22 cellular contexts compared by ENCODE assay signal in the genomic region with DNA sequence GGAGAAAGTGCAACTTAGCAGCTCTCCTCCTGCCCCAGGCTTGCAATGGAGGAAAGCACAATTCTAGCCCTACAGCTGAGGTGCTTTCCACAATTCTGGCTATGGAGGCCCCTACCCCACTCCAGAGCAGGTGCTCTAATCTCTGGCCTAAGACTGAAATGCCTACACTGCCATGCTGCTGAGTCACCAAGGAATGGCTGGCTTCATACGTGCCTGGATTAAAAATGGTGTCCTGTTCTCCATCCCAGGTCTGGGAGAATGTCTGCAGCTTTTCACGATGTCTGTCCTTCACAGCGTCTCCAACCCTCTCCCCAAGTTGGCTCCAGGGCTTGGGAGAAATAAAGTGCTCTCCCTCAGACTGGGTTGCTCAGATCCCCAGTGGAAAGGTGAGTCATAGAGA. TPM values are rescaled to one million over a fixed set of nuclear protein-coding genes. Genes with fewer than 3 reads are reported as not detected.
DNase-seq lines count a peak whose midpoint lies in the region; ATAC-seq and TF ChIP-seq lines count a peak whose summit lies in the region.
"Had no signal": no experiment of that assay in that cellular context is flagged by ENCODE, and none has a peak within 500 bp of the region (broad histone marks: within the 10 kb centered on the region; RNA-seq: fewer than 3 reads in every experiment).

No MANE protein-coding gene starts in this region.

- H2BK12ac ChIP-seq in trophoblast cell (ENCODE audit: low read length): no peak overlapping the region

- peaks cover 0 to 16% (median 0%) of the 10 kb centered on the region in 3 donors for H3K36me3 Mint-ChIP-seq in CD8-positive, alpha-beta memory T cell

- in situ Hi-C loops in IMR-90 (cut with MboI; ENCODE audit: low sequenced_read_pairs): no loop called here

- no peak for TF ChIP-seq RAD21 in IMR-90 (IDR thresholded peaks at IDR 0.05; ENCODE audit: low read length)

- peaks cover 6% of the 10 kb centered on the region for H3K36me3 ChIP-seq in IMR-90 (ENCODE audit: control insufficient read depth, insufficient read depth, low read length)
- peaks cover 2 to 7% of the 10 kb centered on the region in 2 experiments for H3K36me3 ChIP-seq in trophoblast cell (ENCODE audit: control insufficient read depth in 1 of 2, insufficient read depth in 2 of 2, low read length in 2 of 2)
- H3K36me3 ChIP-seq in PC-3 (ENCODE audit: low read depth, low read length): peaks cover 33% of the 10 kb centered on the region
- no peaks in the 10 kb centered on the region for H3K36me3 ChIP-seq in CD8-positive, alpha-beta memory T cell (ENCODE audit: insufficient read depth, low read length)

- dilution Hi-C loops in IMR-90 (cut with HindIII; ENCODE audit: low sequenced_read_pairs, unreplicated experiment): no loop called here

- H2BK15ac ChIP-seq in IMR-90 (ENCODE audit: low read depth, low read length): no peak overlapping the region

- H2AK5ac ChIP-seq in IMR-90 (ENCODE audit: low read depth, low read length): no peak overlapping the region
- no peak overlapping the region for H2AK5ac ChIP-seq in trophoblast cell (ENCODE audit: low read length)

- no peak for TF ChIP-seq POLR2A in IMR-90 (IDR thresholded peaks at IDR 0.05; ENCODE audit: low read depth, low read length)

- no peaks in the 10 kb centered on the region for H3K27me3 ChIP-seq in IMR-90 (ENCODE audit: control insufficient read depth, insufficient read depth, low read length)
- H3K27me3 ChIP-seq in trophoblast cell (ENCODE audit: insufficient read depth, low read length): no peaks in the 10 kb centered on the region
- no peaks in the 10 kb centered on the region for H3K27me3 ChIP-seq in PC-3 (ENCODE audit: low read length)
- no peaks in the 10 kb centered on the region for H3K27me3 ChIP-seq in CD8-positive, alpha-beta memory T cell (ENCODE audit: insufficient read depth, low read length, poor library complexity, severe bottlenecking)
- H3K27me3 ChIP-seq: BLaER1 treated with 17β-estradiol and CSF1 and Interleukin-3, amounts not matched to agents 10 nM and 100 nM had no signal

- H4K20me1 ChIP-seq in IMR-90 (ENCODE audit: insufficient read depth, low read length): no peaks in the 10 kb centered on the region
- no peaks in the 10 kb centered on the region for H4K20me1 ChIP-seq in PC-3 (ENCODE audit: low read length)
- H4K20me1 ChIP-seq: BLaER1 treated with 17β-estradiol and CSF1 and Interleukin-3, amounts not matched to agents 10 nM and 100 nM had no signal

- H3K4me3 Mint-ChIP-seq in CD8-positive, alpha-beta memory T cell: no peak overlapping the region
- H3K4me3 Mint-ChIP-seq: CD4-positive, alpha-beta T cell had no signal

- H3K27ac Mint-ChIP-seq in CD8-positive, alpha-beta memory T cell: no peak overlapping the region
- H3K27ac Mint-ChIP-seq: CD4-positive, alpha-beta T cell had no signal

- H4K8ac ChIP-seq in IMR-90 (ENCODE audit: low read depth in 2 of 2, low read length in 2 of 2) (no peak overlapping the region), trophoblast cell (ENCODE audit: low read depth, low read length) (no peak overlapping the region)

- no peak overlapping the region for H2AK9ac ChIP-seq in IMR-90 (replicated peaks; ENCODE audit: low read depth, low read length, poor library complexity)

- H3K23ac ChIP-seq in IMR-90 (ENCODE audit: low read depth, low read length): no peak overlapping the region
- H3K23ac ChIP-seq in trophoblast cell (ENCODE audit: low read length): no peak overlapping the region

- no peaks in the 10 kb centered on the region for H3K4me1 Mint-ChIP-seq in CD8-positive, alpha-beta memory T cell

- H3K9me3 Mint-ChIP-seq in CD8-positive, alpha-beta memory T cell: peaks cover 15 to 37% (median 33%) of the 10 kb centered on the region in 5 donors

- H2BK5ac ChIP-seq in IMR-90 (ENCODE audit: low read depth, low read length, poor library complexity, severe bottlenecking) (no peak overlapping the region), trophoblast cell (ENCODE audit: low read depth, low read length, poor library complexity) (no peak overlapping the region)

- BruUV-seq in IMR-90 (replicated peaks; lab: Mats Ljungman, UMichigan) (no TSS peak), PC-3 (replicated peaks; lab: Mats Ljungman, UMichigan) (no TSS peak)

- H2BK120ac ChIP-seq in IMR-90 (ENCODE audit: low read depth, low read length) (no peak overlapping the region), trophoblast cell (ENCODE audit: insufficient read depth, low read length, poor library complexity) (no peak overlapping the region)

- DNase-seq in IMR-90 (peak; percentile 4), amniotic epithelial cell (ENCODE audit: low read depth) (peak; percentile 54), iris pigment epithelial cell (ENCODE audit: low read depth) (peak; percentile 51), trophoblast cell (peak; percentile 4 to 6), left colon (no peak), PC-3 (no peak)
- no peak for DNase-seq in CD8-positive, alpha-beta memory T cell
- DNase-seq in stimulated activated CD4-positive, alpha-beta T cell treated with anti-CD3 and anti-CD28 coated beads, Interleukin-4, amount 100 ng/mL, for 24 hours: no peak
- DNase-seq: AML-193; Caco-2; CD4-positive, alpha-beta T cell; GF-D8; HCEC 1CT; KG1; NCI-H1105; NCI-H2029; NCI-H446 treated with DMSO at 0.1 percent for 48 hours; NCI-H526; Right ventricle myocardium superior; RPMI8226 had no signal

- no peaks in the 10 kb centered on the region for H3K79me2 ChIP-seq in trophoblast cell (ENCODE audit: control insufficient read depth, insufficient read depth, low read length, poor library complexity)
- peaks cover 23% of the 10 kb centered on the region for H3K79me2 ChIP-seq in PC-3 (ENCODE audit: low read length)

- no peak overlapping the region for H3K4me3 ChIP-seq in IMR-90 (ENCODE audit: insufficient read depth, low read depth, low read length)
- H3K4me3 ChIP-seq in trophoblast cell (ENCODE audit: low read depth, low read length): no peak overlapping the region
- no peak overlapping the region for H3K4me3 ChIP-seq in PC-3 (ENCODE audit: low read length)
- H3K4me3 ChIP-seq in CD8-positive, alpha-beta memory T cell (ENCODE audit: low read length): no peak overlapping the region
- H3K4me3 ChIP-seq: A549 had no signal

- ATAC-seq in IMR-90 (ENCODE audit: low read depth) (no peak; the same call in 1 of the 2 replicates), left colon (no peak), PC-3 (no peak)
- ATAC-seq: A549 had no signal

- H3K9me1 ChIP-seq in IMR-90 (ENCODE audit: insufficient read depth, low read length): no peaks in the 10 kb centered on the region; the same call in 1 of the 2 replicates

- no peak overlapping the region for H4K5ac ChIP-seq in IMR-90 (ENCODE audit: low read depth, low read length)

- no peak overlapping the region for H3K14ac ChIP-seq in IMR-90 (replicated peaks; ENCODE audit: low read depth, low read length)
- H3K14ac ChIP-seq in trophoblast cell (ENCODE audit: low read length): no peak overlapping the region

- H3K4me2 ChIP-seq in IMR-90 (ENCODE audit: low read depth, low read length): no peak overlapping the region
- H3K4me2 ChIP-seq in trophoblast cell (ENCODE audit: low read length): no peak overlapping the region
- H3K4me2 ChIP-seq in PC-3 (ENCODE audit: low read length): no peak overlapping the region
- H3K4me2 ChIP-seq: A549; BLaER1 treated with 17β-estradiol and CSF1 and Interleukin-3, amounts not matched to agents 10 nM and 100 nM had no signal

- H3K18ac ChIP-seq in IMR-90 (ENCODE audit: low read depth, low read length): no peak overlapping the region
- no peak overlapping the region for H3K18ac ChIP-seq in trophoblast cell (ENCODE audit: low read length)

- H3K56ac ChIP-seq in IMR-90 (ENCODE audit: extremely low read depth, insufficient read depth, low read length): no peak overlapping the region

- peaks cover 17 to 44% of the 10 kb centered on the region in 2 donors for H3K27me3 Mint-ChIP-seq in CD8-positive, alpha-beta memory T cell

- H3K4me1 ChIP-seq in IMR-90 (ENCODE audit: control insufficient read depth, insufficient read depth, low read length) (peaks cover 1% of the 10 kb centered on the region; the same call in 1 of the 2 replicates), trophoblast cell (ENCODE audit: control insufficient read depth in 1 of 2, insufficient read depth in 2 of 2, low read length in 2 of 2) (peaks cover 4 to 6% of the 10 kb centered on the region in 2 experiments), PC-3 (ENCODE audit: insufficient read depth, low read length) (no peaks in the 10 kb centered on the region)
- no peaks in the 10 kb centered on the region for H3K4me1 ChIP-seq in CD8-positive, alpha-beta memory T cell (ENCODE audit: insufficient read depth, low read length)
- H3K4me1 ChIP-seq: A549, Caco-2 had no signal

- no peak overlapping the region for H3K27ac ChIP-seq in IMR-90 (ENCODE audit: insufficient read depth, low read length)
- no peak overlapping the region for H3K27ac ChIP-seq in trophoblast cell (ENCODE audit: low read depth, low read length)
- no peak overlapping the region for H3K27ac ChIP-seq in PC-3 (ENCODE audit: low read length)
- H3K27ac ChIP-seq in CD8-positive, alpha-beta memory T cell (ENCODE audit: low read depth, low read length): no peak overlapping the region
- H3K27ac ChIP-seq: A549; BLaER1 treated with 17β-estradiol and CSF1 and Interleukin-3, amounts not matched to agents 10 nM and 100 nM had no signal

- H3K9me3 ChIP-seq in IMR-90 (ENCODE audit: control insufficient read depth, insufficient read depth, low read length): peaks cover 6% of the 10 kb centered on the region
- peaks cover 4% of the 10 kb centered on the region for H3K9me3 ChIP-seq in trophoblast cell (ENCODE audit: insufficient read depth, low read depth, low read length)
- H3K9me3 ChIP-seq in PC-3 (ENCODE audit: low read length): peaks cover 8% of the 10 kb centered on the region; the same call in 1 of the 2 replicates
- H3K9me3 ChIP-seq in CD8-positive, alpha-beta memory T cell (ENCODE audit: low read length): no peaks in the 10 kb centered on the region

- TF ChIP-seq CTCF in IMR-90 (conservative IDR thresholded peaks at IDR 0.05; ENCODE audit: low read depth, low read length): no peak
- TF ChIP-seq CTCF in PC-3 (conservative IDR thresholded peaks at IDR 0.05; ENCODE audit: low read depth, low read length): no peak

- CTCF ChIA-PET in IMR-90 (lab: Yijun Ruan, JAX) (no interaction called here), PC-3 (lab: Charles Lee) (no interaction called here)
- CTCF ChIA-PET in CD8-positive, alpha-beta memory T cell (lab: Charles Lee): no interaction called here

- H3K9ac ChIP-seq in IMR-90 (ENCODE audit: low read depth, low read length): no peak overlapping the region
- no peak overlapping the region for H3K9ac ChIP-seq in trophoblast cell (ENCODE audit: low read length)
- no peak overlapping the region for H3K9ac ChIP-seq in PC-3 (ENCODE audit: low read length)
- H3K9ac ChIP-seq: BLaER1 treated with 17β-estradiol and CSF1 and Interleukin-3, amounts not matched to agents 10 nM and 100 nM had no signal

- intact Hi-C loops in IMR-90 (cut with micrococcal nuclease) (no loop called here), left colon (cut with DNase I, micrococcal nuclease) (no loop called here), PC-3 (cut with micrococcal nuclease) (no loop called here)

- no peaks in the 10 kb centered on the region for H3F3A ChIP-seq in PC-3 (ENCODE audit: low read length, unreplicated experiment)

- no peak overlapping the region for H3K4ac ChIP-seq in IMR-90 (ENCODE audit: low read depth, low read length)
- no peak overlapping the region for H3K4ac ChIP-seq in trophoblast cell (ENCODE audit: low read depth, low read length)

- H3K9me2 ChIP-seq in PC-3 (replicated peaks; ENCODE audit: low read length): no peaks in the 10 kb centered on the region

- H4K91ac ChIP-seq in IMR-90 (ENCODE audit: insufficient read depth, low read depth, low read length): no peak overlapping the region
- H4K91ac ChIP-seq in trophoblast cell (ENCODE audit: low read depth, low read length): no peak overlapping the region

- peaks cover 24 to 30% of the 10 kb centered on the region in 2 experiments for H3K79me1 ChIP-seq in IMR-90 (ENCODE audit: low read depth in 1 of 2, low read length in 2 of 2)
- H3K79me1 ChIP-seq in trophoblast cell (ENCODE audit: low read length): no peaks in the 10 kb centered on the region

- H2AFZ ChIP-seq in IMR-90 (replicated peaks; ENCODE audit: low read length, poor library complexity): no peak overlapping the region
- H2AFZ ChIP-seq in trophoblast cell (ENCODE audit: insufficient read depth, low read length, poor library complexity): no peak overlapping the region
- H2AFZ ChIP-seq in PC-3 (ENCODE audit: low read length): no peak overlapping the region

- H4K12ac ChIP-seq in trophoblast cell (ENCODE audit: low read depth, low read length): no peak overlapping the region

- no CpG with 5 or more reads among the region's 3 CpGs for WGBS in IMR-90 (ENCODE audit: extremely low coverage in 2 of 2, insufficient read length in 1 of 2), 2 experiments
- WGBS in trophoblast cell (ENCODE audit: extremely low coverage, insufficient coverage, insufficient read length): no CpG with 5 or more reads among the region's 3 CpGs

- POLR2A ChIA-PET in IMR-90 (lab: Charles Lee; ENCODE audit: unreplicated experiment): no interaction called here
- POLR2A ChIA-PET in PC-3 (lab: Charles Lee; ENCODE audit: unreplicated experiment): no interaction called here
- POLR2A ChIA-PET in CD8-positive, alpha-beta memory T cell (lab: Charles Lee): no interaction called here

- no peak overlapping the region for H2BK20ac ChIP-seq in IMR-90 (ENCODE audit: low read depth, low read length)

RNA-seq across cellular contexts. Expression of gene MBOAT2, which starts 48.5 kb away (rescaled TPM):
- total RNA-seq in IMR-90 (2012; rRNA removed) (91.7 and 102 TPM in 2 replicates), left colon (10 to 100 TPM; 67.0 to 73.8 TPM), PC-3 (2014; rRNA removed) (26.8 and 30.7 TPM in 2 replicates)
- 33.0 and 33.9 TPM in 2 replicates for polyA plus RNA-seq in IMR-90 (2012; rRNA removed)
- polyA plus RNA-seq in IMR-90 (2012; cell fraction: cytosol; rRNA removed): 6.0 and 6.4 TPM in 2 replicates
- 30.6 and 203 TPM in 2 replicates for polyA plus RNA-seq in IMR-90 (2012; cell fraction: nucleus; rRNA removed; ENCODE audit: low replicate concordance)
- polyA plus RNA-seq in trophoblast cell (2013): 9.5 and 9.6 TPM in 2 replicates
- total RNA-seq in CD8-positive, alpha-beta memory T cell: 1 to 10 TPM; 3.2 to 3.3 TPM
- 0.62 TPM for polyA plus RNA-seq in CD8-positive, alpha-beta memory T cell

Comparison
In these comparisons a context has a peak if more than half of its experiments do, and no peak if none do; other contexts are left out.
1. DNase-seq: peak in IMR-90 (single experiment), amniotic epithelial cell (single experiment), iris pigment epithelial cell (single experiment) and trophoblast cell (2 of 2); none in left colon (0 of 2), PC-3 (single experiment), CD8-positive, alpha-beta memory T cell (0 of 5) and stimulated activated CD4-positive, alpha-beta T cell treated with anti-CD3 and anti-CD28 coated beads, Interleukin-4, amount 100 ng/mL, for 24 hours (single experiment).